Comparison of ENCODE assay signal across 15 cellular contexts in genomic region chr2:148899638-148900318, GRCh38.
"Had no signal": no experiment of that assay in that cellular context is flagged by ENCODE, and none has a peak within 500 bp of the region (broad histone marks: within the 10 kb centered on the region; RNA-seq: fewer than 3 reads in every experiment).

No MANE protein-coding gene starts in this region.

- H3K4me3 ChIP-seq: lower lobe of right lung, right atrium auricular region, smooth muscle cell, tibial artery had no signal

- H3K9me3 ChIP-seq: lower lobe of right lung, right atrium auricular region, tibial artery had no signal

- DNase-seq: activated CD4-positive, alpha-beta T cell treated with anti-CD3 and anti-CD28 coated beads for 1 hour; activated CD4-positive, alpha-beta T cell treated with anti-CD3 and anti-CD28 coated beads, Interleukin-2, amount 50 U/mL, for 48 hours; activated CD8-positive, alpha-beta memory T cell treated with anti-CD3 and anti-CD28 coated beads, Interleukin-2, amount 10 ng/mL, durations not matched to agents 7 days and 5 days; activated effector memory CD4-positive, alpha-beta T cell treated with Interleukin-2 at 50 U/mL for 16 hours; activated naive CD8-positive, alpha-beta T cell treated with anti-CD3 and anti-CD28 coated beads for 36 hours; activated T-cell treated with anti-CD3 and anti-CD28 coated beads, Interleukin-2, amount 50 U/mL, for 24 hours; cerebellar nuclear complex; endodermal cell; erythroblast; lower lobe of right lung; posterior cingulate gyrus; tibial artery had no signal

- H3K4me1 ChIP-seq: lower lobe of right lung, right atrium auricular region, tibial artery had no signal

- H3K27ac Mint-ChIP-seq: activated CD8-positive, alpha-beta memory T cell treated with anti-CD3 and anti-CD28 coated beads, Interleukin-2, amount 10 ng/mL, durations not matched to agents 7 days and 5 days; activated naive CD8-positive, alpha-beta T cell treated with anti-CD3 and anti-CD28 coated beads for 36 hours; activated T-cell treated with anti-CD3 and anti-CD28 coated beads, Interleukin-2, amount 50 U/mL, for 24 hours; endodermal cell; mesothelial cell of epicardium had no signal

- H3K27ac ChIP-seq: lower lobe of right lung, right atrium auricular region, tibial artery had no signal

- H3K4me1 Mint-ChIP-seq: activated CD8-positive, alpha-beta memory T cell treated with anti-CD3 and anti-CD28 coated beads, Interleukin-2, amount 10 ng/mL, durations not matched to agents 7 days and 5 days; activated naive CD8-positive, alpha-beta T cell treated with anti-CD3 and anti-CD28 coated beads for 36 hours; mesothelial cell of epicardium had no signal

- H3K27me3 ChIP-seq: right atrium auricular region, tibial artery had no signal

- H3K36me3 Mint-ChIP-seq: activated CD8-positive, alpha-beta memory T cell treated with anti-CD3 and anti-CD28 coated beads, Interleukin-2, amount 10 ng/mL, durations not matched to agents 7 days and 5 days; activated naive CD8-positive, alpha-beta T cell treated with anti-CD3 and anti-CD28 coated beads for 36 hours; mesothelial cell of epicardium had no signal

- H3K4me2 ChIP-seq: smooth muscle cell had no signal

- H3K9me3 Mint-ChIP-seq: activated naive CD8-positive, alpha-beta T cell treated with anti-CD3 and anti-CD28 coated beads for 36 hours; activated T-cell treated with anti-CD3 and anti-CD28 coated beads, Interleukin-2, amount 50 U/mL, for 24 hours; endodermal cell; mesothelial cell of epicardium had no signal

- ATAC-seq: activated CD8-positive, alpha-beta memory T cell treated with anti-CD3 and anti-CD28 coated beads, Interleukin-2, amount 10 ng/mL, durations not matched to agents 7 days and 5 days; lower lobe of right lung had no signal

- H3K27me3 Mint-ChIP-seq: activated CD8-positive, alpha-beta memory T cell treated with anti-CD3 and anti-CD28 coated beads, Interleukin-2, amount 10 ng/mL, durations not matched to agents 7 days and 5 days; activated T-cell treated with anti-CD3 and anti-CD28 coated beads, Interleukin-2, amount 50 U/mL, for 24 hours had no signal

- H3K36me3 ChIP-seq: lower lobe of right lung, right atrium auricular region, tibial artery had no signal

- H3K4me3 Mint-ChIP-seq: activated CD8-positive, alpha-beta memory T cell treated with anti-CD3 and anti-CD28 coated beads, Interleukin-2, amount 10 ng/mL, durations not matched to agents 7 days and 5 days; activated naive CD8-positive, alpha-beta T cell treated with anti-CD3 and anti-CD28 coated beads for 36 hours; activated T-cell treated with anti-CD3 and anti-CD28 coated beads, Interleukin-2, amount 50 U/mL, for 24 hours; endodermal cell; mesothelial cell of epicardium had no signal
